8 cellular contexts compared by ENCODE assay signal in the genomic region with DNA sequence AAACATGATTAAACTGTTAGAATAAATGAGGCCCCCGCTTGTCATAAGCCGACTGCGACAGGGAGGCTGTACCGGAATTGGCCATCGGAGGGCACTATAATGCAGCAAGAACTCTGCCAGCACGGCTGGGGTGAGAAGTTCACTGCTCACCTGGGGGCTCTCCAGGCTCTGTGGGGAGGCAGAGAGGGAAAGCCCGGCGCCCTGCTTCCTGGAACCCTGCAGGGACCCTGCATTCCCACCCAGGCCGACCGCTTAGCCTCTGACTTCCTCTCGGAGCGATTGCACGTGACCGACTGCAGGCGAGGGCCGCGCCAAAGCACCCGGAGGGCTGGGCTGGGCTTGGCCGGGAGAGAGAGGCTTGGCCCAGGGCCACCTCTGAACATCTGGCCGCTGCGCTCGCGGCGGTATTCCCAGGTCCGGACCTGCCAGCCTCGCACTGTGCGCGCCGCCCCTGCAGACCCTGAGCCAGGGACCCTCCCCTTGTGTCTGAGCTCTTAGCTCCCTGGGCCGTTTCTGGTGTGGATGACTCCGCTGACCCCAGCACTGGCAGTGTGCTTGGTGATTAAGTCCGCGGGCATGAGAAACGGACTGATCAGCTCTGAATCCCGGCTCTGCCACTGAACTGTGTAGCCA. TPM values are rescaled to one million over a fixed set of nuclear protein-coding genes. Genes with fewer than 3 reads are reported as not detected.
DNase-seq lines count a peak whose midpoint lies in the region; ATAC-seq and TF ChIP-seq lines count a peak whose summit lies in the region.

No MANE protein-coding gene starts in this region.

- TF ChIP-seq CTCF in SK-N-SH (IDR thresholded peaks at IDR 0.05) (peak; percentile 97), parathyroid adenoma (IDR thresholded peaks at IDR 0.05) (peak; percentile 94), tibial artery (IDR thresholded peaks at IDR 0.05) (peak; percentile 70 to 88)

- H3K27me3 Mint-ChIP-seq in activated naive CD4-positive, alpha-beta T cell treated with anti-CD3 and anti-CD28 coated beads, Interleukin-2, amount 50 U/mL, for 24 hours = no peaks in the 10 kb centered on the region

- H3K27ac ChIP-seq in SK-N-SH (ENCODE audit: low read depth in 2 of 2, low read length in 1 of 2) (peak overlapping the region in 1 of 2 experiments; percentile 45; a peak in 1 of 4 replicates), parathyroid adenoma (no peak overlapping the region), tibial artery (peak overlapping the region; percentile 13 to 44)

- H4K20me1 ChIP-seq in SK-N-SH (ENCODE audit: insufficient read depth) = no peaks in the 10 kb centered on the region

- H3K4me1 Mint-ChIP-seq in activated naive CD4-positive, alpha-beta T cell treated with anti-CD3 and anti-CD28 coated beads, Interleukin-2, amount 50 U/mL, for 24 hours = no peaks in the 10 kb centered on the region

- H3K4me2 ChIP-seq in SK-N-SH (peak overlapping the region; percentile 88), parathyroid adenoma (ENCODE audit: low read length) (peak overlapping the region; percentile 84)

- POLR2A ChIA-PET in SK-N-SH (lab: Yijun Ruan, JAX) = no interaction called here

- H3K9me3 Mint-ChIP-seq in activated naive CD4-positive, alpha-beta T cell treated with anti-CD3 and anti-CD28 coated beads, Interleukin-2, amount 50 U/mL, for 24 hours = no peaks in the 10 kb centered on the region

- H2AFZ ChIP-seq in SK-N-SH (ENCODE audit: low read depth) (peak overlapping the region; percentile 84), parathyroid adenoma (peak overlapping the region; percentile 90)

- no peaks in the 10 kb centered on the region for H3F3A ChIP-seq in SK-N-SH (replicated peaks; ENCODE audit: insufficient read depth)

- peak overlapping the region; percentile 31; the same call in 1 of the 2 replicates for H3K4me3 ChIP-seq in GM08714 (ENCODE audit: low read length)
- peak overlapping the region; percentile 53 to 64 for H3K4me3 ChIP-seq in SK-N-SH (ENCODE audit: low read depth in 2 of 2, low read length in 1 of 2)
- peak overlapping the region; percentile 49 for H3K4me3 ChIP-seq in parathyroid adenoma (ENCODE audit: low read depth, low read length)
- H3K4me3 ChIP-seq in tibial artery = peak overlapping the region; percentile 52 to 62

- H3K79me2 ChIP-seq in SK-N-SH (ENCODE audit: insufficient read depth) = no peaks in the 10 kb centered on the region
- no peaks in the 10 kb centered on the region for H3K79me2 ChIP-seq in parathyroid adenoma

- ATAC-seq in HG02588 (IDR thresholded peaks at IDR 0.05; ENCODE audit: unreplicated experiment) = peak; percentile 90
- ATAC-seq in Right ventricle myocardium inferior = peak; percentile 89

- no peak overlapping the region for H3K27ac Mint-ChIP-seq in activated naive CD4-positive, alpha-beta T cell treated with anti-CD3 and anti-CD28 coated beads, Interleukin-2, amount 50 U/mL, for 24 hours

- H3K9me3 ChIP-seq in SK-N-SH (no peaks in the 10 kb centered on the region), parathyroid adenoma (ENCODE audit: control insufficient read depth, low read length) (no peaks in the 10 kb centered on the region), tibial artery (no peaks in the 10 kb centered on the region)

- 2% methylated on average over 13 of the region's 35 CpGs for WGBS in SK-N-SH (ENCODE audit: low lambda C conversion rate)

- CTCF ChIA-PET in SK-N-SH (lab: Yijun Ruan, JAX) = interaction anchor here (0.6 to 4.7 kb wide), 21 partner anchors 8 to 1066 kb away, joined by 3 to 34 read pairs (median 4); a partner anchor contains a TSS

- DNase-seq in NCI-H1048 (lab: John Stamatoyannopoulos, UW) = peak; percentile 78
- peak; percentile 87 for DNase-seq in SK-N-SH
- DNase-seq in Right ventricle myocardium inferior (ENCODE audit: missing footprints) = peak; percentile 90
- peak; percentile 61 to 84 for DNase-seq in tibial artery

- intact Hi-C loops in Right ventricle myocardium inferior (cut with DNase I) = loop anchor here (10.0 kb wide), 3 partner anchors 142 to 408 kb away; a partner anchor contains a TSS
- intact Hi-C loops in tibial artery (cut with DNase I; ENCODE audit: low total_unique reads) = no loop called here

- no peaks in the 10 kb centered on the region for H3K36me3 Mint-ChIP-seq in activated naive CD4-positive, alpha-beta T cell treated with anti-CD3 and anti-CD28 coated beads, Interleukin-2, amount 50 U/mL, for 24 hours

- no peaks in the 10 kb centered on the region for H3K36me3 ChIP-seq in SK-N-SH (replicated peaks in 1 of 2; ENCODE audit: control insufficient read depth in 1 of 2, insufficient read depth in 2 of 2, low read length in 1 of 2)
- no peaks in the 10 kb centered on the region for H3K36me3 ChIP-seq in parathyroid adenoma (ENCODE audit: control insufficient read depth, insufficient read depth, low read length)
- H3K36me3 ChIP-seq in tibial artery = no peaks in the 10 kb centered on the region

- H3K9ac ChIP-seq in SK-N-SH (peak overlapping the region; percentile 36), parathyroid adenoma (no peak overlapping the region)

- 0 out of 4 replicates have a peak, but pooled peaks of 1 of the 2 experiments have one; percentile 31 for TF ChIP-seq EP300 in SK-N-SH (IDR thresholded peaks at IDR 0.05; ENCODE audit: borderline replicate concordance in 1 of 2, low read depth in 1 of 2, low read length in 1 of 2)

- peak; percentile 87 for TF ChIP-seq RAD21 in SK-N-SH (IDR thresholded peaks at IDR 0.05; ENCODE audit: low read length)

- H3K27me3 ChIP-seq in SK-N-SH (ENCODE audit: insufficient read depth) = no peaks in the 10 kb centered on the region
- no peaks in the 10 kb centered on the region for H3K27me3 ChIP-seq in parathyroid adenoma (ENCODE audit: control insufficient read depth, insufficient read depth, low read length)
- H3K27me3 ChIP-seq in tibial artery = no peaks in the 10 kb centered on the region

- H3K4me3 Mint-ChIP-seq in activated naive CD4-positive, alpha-beta T cell treated with anti-CD3 and anti-CD28 coated beads, Interleukin-2, amount 50 U/mL, for 24 hours = peak overlapping the region; percentile 57

- no peaks in the 10 kb centered on the region for H3K9me2 ChIP-seq in SK-N-SH

- H3K4me1 ChIP-seq in SK-N-SH (ENCODE audit: control insufficient read depth in 1 of 2, insufficient read depth in 2 of 2, low read depth in 1 of 2, low read length in 1 of 2) = peaks cover 0 to 5% of the 10 kb centered on the region in 2 experiments; a peak in 1 of 4 replicates
- H3K4me1 ChIP-seq in parathyroid adenoma = no peaks in the 10 kb centered on the region
- peaks cover 0 to 14% (median 4%) of the 10 kb centered on the region in 4 donors for H3K4me1 ChIP-seq in tibial artery

TF ChIP-seq in SK-N-SH, 30 proteins besides CTCF, POLR2A, EP300 and RAD21:
- TF ChIP-seq, protein P1, sequence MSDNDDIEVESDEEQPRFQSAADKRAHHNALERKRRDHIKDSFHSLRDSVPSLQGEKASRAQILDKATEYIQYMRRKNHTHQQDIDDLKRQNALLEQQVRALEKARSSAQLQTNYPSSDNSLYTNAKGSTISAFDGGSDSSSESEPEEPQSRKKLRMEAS (IDR thresholded peaks at IDR 0.05; ENCODE audit: low read depth) = peak; percentile 95
- peak; percentile 18; the same call in 1 of the 2 replicates for TF ChIP-seq TCF12 (IDR thresholded peaks at IDR 0.05)
- peak; percentile 7 for TF ChIP-seq CHD2 (IDR thresholded peaks at IDR 0.05; ENCODE audit: low read length, partially characterized antibody)
- TF ChIP-seq FOSL2 (IDR thresholded peaks at IDR 0.05; ENCODE audit: borderline replicate concordance, low read depth) = peak; percentile 21; the same call in 1 of the 2 replicates
- TF ChIP-seq MXI1 (IDR thresholded peaks at IDR 0.05; ENCODE audit: low read depth, low read length) = peak; percentile 38
- TF ChIP-seq TAF1 (IDR thresholded peaks at IDR 0.05; ENCODE audit: borderline replicate concordance, low read depth, low read length) = no peak
- peak; percentile 81 for TF ChIP-seq NFIC (IDR thresholded peaks at IDR 0.05; ENCODE audit: borderline replicate concordance)
- TF ChIP-seq GATA2 (CRISPR knock-in tag; IDR thresholded peaks at IDR 0.05) = no peak
- TF ChIP-seq SMC3 (IDR thresholded peaks at IDR 0.05; ENCODE audit: low read depth, low read length) = peak; percentile 50; the same call in 1 of the 2 replicates
- TF ChIP-seq, protein P2, sequence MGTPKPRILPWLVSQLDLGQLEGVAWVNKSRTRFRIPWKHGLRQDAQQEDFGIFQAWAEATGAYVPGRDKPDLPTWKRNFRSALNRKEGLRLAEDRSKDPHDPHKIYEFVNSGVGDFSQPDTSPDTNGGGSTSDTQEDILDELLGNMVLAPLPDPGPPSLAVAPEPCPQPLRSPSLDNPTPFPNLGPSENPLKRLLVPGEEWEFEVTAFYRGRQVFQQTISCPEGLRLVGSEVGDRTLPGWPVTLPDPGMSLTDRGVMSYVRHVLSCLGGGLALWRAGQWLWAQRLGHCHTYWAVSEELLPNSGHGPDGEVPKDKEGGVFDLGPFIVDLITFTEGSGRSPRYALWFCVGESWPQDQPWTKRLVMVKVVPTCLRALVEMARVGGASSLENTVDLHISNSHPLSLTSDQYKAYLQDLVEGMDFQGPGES (IDR thresholded peaks at IDR 0.05; ENCODE audit: low read depth, low read length) = no peak
- TF ChIP-seq, protein P3, sequence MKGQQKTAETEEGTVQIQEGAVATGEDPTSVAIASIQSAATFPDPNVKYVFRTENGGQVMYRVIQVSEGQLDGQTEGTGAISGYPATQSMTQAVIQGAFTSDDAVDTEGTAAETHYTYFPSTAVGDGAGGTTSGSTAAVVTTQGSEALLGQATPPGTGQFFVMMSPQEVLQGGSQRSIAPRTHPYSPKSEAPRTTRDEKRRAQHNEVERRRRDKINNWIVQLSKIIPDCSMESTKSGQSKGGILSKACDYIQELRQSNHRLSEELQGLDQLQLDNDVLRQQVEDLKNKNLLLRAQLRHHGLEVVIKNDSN (IDR thresholded peaks at IDR 0.05; ENCODE audit: borderline replicate concordance, low read depth) = peak; percentile 76
- TF ChIP-seq RXRA (IDR thresholded peaks at IDR 0.05; ENCODE audit: borderline replicate concordance, low read depth) = peak; percentile 60; the same call in 1 of the 2 replicates
- no peak for TF ChIP-seq POLR2AphosphoS5 (IDR thresholded peaks at IDR 0.05; ENCODE audit: low read depth, low read length)
- TF ChIP-seq, protein P4, sequence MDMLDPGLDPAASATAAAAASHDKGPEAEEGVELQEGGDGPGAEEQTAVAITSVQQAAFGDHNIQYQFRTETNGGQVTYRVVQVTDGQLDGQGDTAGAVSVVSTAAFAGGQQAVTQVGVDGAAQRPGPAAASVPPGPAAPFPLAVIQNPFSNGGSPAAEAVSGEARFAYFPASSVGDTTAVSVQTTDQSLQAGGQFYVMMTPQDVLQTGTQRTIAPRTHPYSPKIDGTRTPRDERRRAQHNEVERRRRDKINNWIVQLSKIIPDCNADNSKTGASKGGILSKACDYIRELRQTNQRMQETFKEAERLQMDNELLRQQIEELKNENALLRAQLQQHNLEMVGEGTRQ (IDR thresholded peaks at IDR 0.05; ENCODE audit: borderline replicate concordance, low read depth, low read length) = peak; percentile 15; the same call in 1 of the 2 replicates
TF ChIP-seq in SK-N-SH: peak in this region for 10.

RNA-seq across cellular contexts. Expression of a gene that starts 26.2 kb away (rescaled TPM):
- polyA plus RNA-seq in SK-N-SH (2012; rRNA removed) = not detected in 2 replicates
- polyA plus RNA-seq in SK-N-SH (2012; cell fraction: cytosol; rRNA removed) = not detected in 2 replicates
- polyA plus RNA-seq in SK-N-SH (2012; cell fraction: nucleus; rRNA removed) = not detected in 2 replicates
- not detected for total RNA-seq in Right ventricle myocardium inferior
